In the genomic region with DNA sequence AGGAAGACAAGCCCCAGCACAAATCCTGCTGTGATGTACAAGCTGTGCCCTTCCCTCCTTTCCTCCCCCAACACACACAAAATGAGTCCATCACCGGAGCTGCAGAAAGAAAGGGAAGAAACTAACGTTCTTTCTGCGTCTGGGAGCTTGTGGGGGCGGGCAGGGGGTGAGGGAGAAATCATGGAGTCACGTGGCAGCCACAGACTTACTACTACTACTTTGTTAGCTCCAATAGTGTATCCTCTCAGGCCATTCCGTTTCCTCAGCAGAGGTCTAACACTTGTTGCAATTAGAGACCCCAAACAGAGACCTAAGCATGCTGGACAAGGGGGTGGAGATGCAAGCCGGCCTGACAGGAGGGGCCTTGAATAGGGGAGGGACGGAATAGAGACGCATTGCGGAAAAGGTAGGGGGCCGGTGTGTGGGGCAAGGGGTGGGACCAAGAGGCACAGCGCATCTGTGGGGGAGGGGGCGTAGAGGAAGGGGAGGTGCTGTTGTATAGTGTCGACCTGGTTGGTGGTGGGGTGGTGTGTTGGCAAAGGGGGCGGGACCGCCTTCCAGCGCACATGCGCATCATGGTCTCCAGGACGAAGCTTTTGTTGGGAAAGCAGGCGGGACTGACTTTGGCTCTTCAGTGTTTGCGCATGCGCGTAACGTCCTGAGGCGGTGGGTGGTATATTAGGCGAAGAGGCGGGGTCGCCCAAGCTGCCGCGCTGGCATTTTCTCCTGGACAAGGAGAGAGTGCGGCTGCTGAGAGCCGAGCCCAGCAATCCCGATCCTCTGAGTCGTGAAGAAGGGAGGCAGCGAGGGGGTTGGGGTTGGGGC, we compare ENCODE assay signal across 8 cellular contexts. TPM values are rescaled to one million over a fixed set of nuclear protein-coding genes. Genes with fewer than 3 reads are reported as not detected.
DNase-seq lines count a peak whose midpoint lies in the region; ATAC-seq, FAIRE-seq and TF ChIP-seq lines count a peak whose summit lies in the region.

A gene with protein sequence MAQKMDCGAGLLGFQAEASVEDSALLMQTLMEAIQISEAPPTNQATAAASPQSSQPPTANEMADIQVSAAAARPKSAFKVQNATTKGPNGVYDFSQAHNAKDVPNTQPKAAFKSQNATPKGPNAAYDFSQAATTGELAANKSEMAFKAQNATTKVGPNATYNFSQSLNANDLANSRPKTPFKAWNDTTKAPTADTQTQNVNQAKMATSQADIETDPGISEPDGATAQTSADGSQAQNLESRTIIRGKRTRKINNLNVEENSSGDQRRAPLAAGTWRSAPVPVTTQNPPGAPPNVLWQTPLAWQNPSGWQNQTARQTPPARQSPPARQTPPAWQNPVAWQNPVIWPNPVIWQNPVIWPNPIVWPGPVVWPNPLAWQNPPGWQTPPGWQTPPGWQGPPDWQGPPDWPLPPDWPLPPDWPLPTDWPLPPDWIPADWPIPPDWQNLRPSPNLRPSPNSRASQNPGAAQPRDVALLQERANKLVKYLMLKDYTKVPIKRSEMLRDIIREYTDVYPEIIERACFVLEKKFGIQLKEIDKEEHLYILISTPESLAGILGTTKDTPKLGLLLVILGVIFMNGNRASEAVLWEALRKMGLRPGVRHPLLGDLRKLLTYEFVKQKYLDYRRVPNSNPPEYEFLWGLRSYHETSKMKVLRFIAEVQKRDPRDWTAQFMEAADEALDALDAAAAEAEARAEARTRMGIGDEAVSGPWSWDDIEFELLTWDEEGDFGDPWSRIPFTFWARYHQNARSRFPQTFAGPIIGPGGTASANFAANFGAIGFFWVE (plus strand): TSS at position 703 of the 825 bp plus-strand sequence. CDS start 682 bp downstream, outside the sequence.

- peak; percentile 94 to 95 for ATAC-seq in right cardiac atrium

- H3K9me3 ChIP-seq in ascending aorta (no peaks in the 10 kb centered on the region), right cardiac atrium (ENCODE audit: control insufficient read depth, low read length) (no peaks in the 10 kb centered on the region)

- H3K27ac ChIP-seq in ascending aorta (peak within 1 kb of the TSS; percentile 76 to 85), right cardiac atrium (ENCODE audit: low read length) (peak within 1 kb of the TSS; percentile 69)

- FAIRE-seq in urothelium cell line (lab: Jason Lieb, UNC) = peak; percentile 48

- H3K27me3 ChIP-seq in ascending aorta (no peaks in the 10 kb centered on the region), right cardiac atrium (ENCODE audit: control insufficient read depth, insufficient read depth) (no peaks in the 10 kb centered on the region)

- POLR2A ChIA-PET in HEK293T (lab: Yijun Ruan, JAX) = interaction anchor here (0.7 to 1.6 kb wide), 3 partner anchors 10 to 369 kb away, joined by 3 to 8 read pairs (median 4); no protein-coding TSS in a partner anchor

- intact Hi-C loops in ascending aorta (cut with DNase I) (loop anchor here (5.0 to 10.0 kb wide), 3 partner anchors 369 to 1202 kb away; a partner anchor contains a TSS), right cardiac atrium (cut with DNase I) (no loop called here)

- no peak for TF ChIP-seq CTCF in ascending aorta (IDR thresholded peaks at IDR 0.05)

- peak within 1 kb of the TSS; percentile 56 to 73 for H3K4me3 ChIP-seq in ascending aorta
- peak within 1 kb of the TSS; percentile 68 for H3K4me3 ChIP-seq in right cardiac atrium (ENCODE audit: low read length)

- H3K36me3 ChIP-seq in ascending aorta = peaks cover 0 to 5% of the 10 kb centered on the region in 2 donors

- WGBS in right cardiac atrium = 1% methylated on average over 35 of the region's 35 CpGs

- H3K4me1 ChIP-seq in ascending aorta = peaks cover 0 to 3% of the 10 kb centered on the region in 2 donors
- peaks cover 4% of the 10 kb centered on the region for H3K4me1 ChIP-seq in right cardiac atrium (ENCODE audit: control insufficient read depth, insufficient read depth, low read length)

- DNase-seq in GM03348 (ENCODE audit: low spot score) (peak; percentile 90), HEK293T (ENCODE audit: extremely low spot score) (peak; percentile 85), NCI-H1105 (lab: John Stamatoyannopoulos, UW) (peak; percentile 88), T-helper 22 cell (ENCODE audit: low read depth) (peak; percentile 60), ascending aorta (ENCODE audit: low spot score in 2 of 2) (peak; percentile 83 to 95), right cardiac atrium (peak; percentile 91 to 95 (median 94)), pulmonary artery endothelial cell (ENCODE audit: low read depth, low spot score) (peak; percentile 79), urothelium cell line (ENCODE audit: low spot score) (peak; percentile 88)

- CTCF ChIA-PET in HEK293T (lab: Yijun Ruan, JAX) = no interaction called here

TF ChIP-seq in HEK293T, 16 proteins besides CTCF, POLR2A, EP300 and RAD21:
- TF ChIP-seq SUZ12 (IDR thresholded peaks at IDR 0.05) (no peak), HDGF (IDR thresholded peaks at IDR 0.05; ENCODE audit: borderline replicate concordance) (no peak), L3MBTL2 (conservative IDR thresholded peaks at IDR 0.05) (peak; percentile 38), ELF4 (IDR thresholded peaks at IDR 0.05) (peak; percentile 58; the same call in 1 of the 2 replicates)

RNA-seq across cellular contexts. Expression of the gene that starts here (rescaled TPM):
- total RNA-seq in ascending aorta (74.5 TPM), right cardiac atrium (100 to 1,000 TPM in 2 of 4 donors, 10 to 100 TPM in 2; 81.9 to 118 (median 97.2) TPM), pulmonary artery endothelial cell (59.3 and 85.8 TPM in 2 replicates)
- 51.2 TPM for polyA plus RNA-seq in right cardiac atrium

Comparison
In these comparisons a context has a peak if more than half of its experiments do, and no peak if none do; other contexts are left out.
1. Peak in every context shown above with its lines: DNase-seq, ATAC-seq, H3K4me3 ChIP-seq and H3K27ac ChIP-seq.